In the genomic region with DNA sequence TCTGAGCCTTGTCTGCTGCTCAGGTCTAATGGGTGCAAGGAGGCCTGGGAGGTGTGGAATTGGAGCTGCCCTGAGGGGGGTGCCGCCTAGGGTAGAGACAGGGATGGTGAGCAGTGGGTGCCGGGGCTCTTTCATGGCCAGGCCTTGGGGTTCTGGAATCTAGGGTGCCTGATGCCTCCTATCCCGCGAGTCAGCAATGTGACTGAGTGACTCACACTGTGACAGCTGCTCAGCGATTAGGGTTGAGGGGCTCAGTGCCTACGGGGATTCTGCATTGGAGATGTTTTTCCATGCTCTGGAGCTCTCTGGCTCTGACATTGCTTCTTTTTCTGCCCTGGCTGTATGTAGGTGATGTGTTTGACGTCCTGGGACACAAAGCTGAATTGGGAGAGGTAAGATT, we compare ENCODE assay signal across 17 cellular contexts. TPM values are rescaled to one million over a fixed set of nuclear protein-coding genes. Genes with fewer than 3 reads are reported as not detected.
DNase-seq lines count a peak whose midpoint lies in the region; ATAC-seq, FAIRE-seq and TF ChIP-seq lines count a peak whose summit lies in the region.
"Had no signal": no experiment of that assay in that cellular context is flagged by ENCODE, and none has a peak within 500 bp of the region (broad histone marks: within the 10 kb centered on the region; RNA-seq: fewer than 3 reads in every experiment).

No MANE protein-coding gene starts in this region.

- peak overlapping the region in 10 of 11 experiments; percentile 30 to 69 (median 59); a peak in 17 of 22 replicates for H3K27ac ChIP-seq in BLaER1 treated with 17β-estradiol and CSF1 and Interleukin-3, amounts not matched to agents 10 nM and 100 nM
- H3K27ac ChIP-seq in KOPT-K1 (ENCODE audit: low read depth, low read length, poor library complexity, severe bottlenecking) = peak overlapping the region; percentile 24
- peak overlapping the region; percentile 61 for H3K27ac ChIP-seq in naive thymus-derived CD4-positive, alpha-beta T cell (ENCODE audit: low read depth, low read length)
- H3K27ac ChIP-seq in GM23248 = no peak overlapping the region
- H3K27ac ChIP-seq in HepG2 (ENCODE audit: extremely low read length, insufficient read depth, low read length) = no peak overlapping the region
- H3K27ac ChIP-seq: prostate gland, vagina, WERI-Rb-1 had no signal

- no TSS peak for BruUV-seq in HepG2 (replicated peaks; lab: Mats Ljungman, UMichigan)

- ATAC-seq in naive thymus-derived CD4-positive, alpha-beta T cell = no peak
- ATAC-seq in GM21619 (IDR thresholded peaks at IDR 0.05; ENCODE audit: unreplicated experiment) (no peak), HepG2 (no peak)
- no peak for ATAC-seq in stimulated activated memory B cell treated with anti-CD40 and anti-IgM and Interleukin-4, amounts not matched to agents 10 μg/mL and 1 μg/mL and 100 μg/mL, for 72 hours

- H3K9ac ChIP-seq in BLaER1 treated with 17β-estradiol and CSF1 and Interleukin-3, amounts not matched to agents 10 nM and 100 nM = peak overlapping the region in 10 of 11 experiments; percentile 24 to 66 (median 50); a peak in 15 of 22 replicates
- H3K9ac ChIP-seq in GM23248 = no peak overlapping the region
- H3K9ac ChIP-seq in HepG2 (ENCODE audit: insufficient read depth, low read depth, low read length) = no peak overlapping the region

- peaks cover 20 to 56% (median 44%) of the 10 kb centered on the region in 10 experiments for H3K4me1 ChIP-seq in BLaER1 treated with 17β-estradiol and CSF1 and Interleukin-3, amounts not matched to agents 10 nM and 100 nM
- H3K4me1 ChIP-seq in naive thymus-derived CD4-positive, alpha-beta T cell (ENCODE audit: control insufficient read depth in 2 of 2, insufficient read depth in 2 of 2, low read length in 2 of 2) = peaks cover 90 to 97% of the 10 kb centered on the region in 2 donors
- no peaks in the 10 kb centered on the region; the same call in 1 of the 2 replicates for H3K4me1 ChIP-seq in GM23248 (ENCODE audit: insufficient read depth)
- H3K4me1 ChIP-seq in HepG2 (ENCODE audit: insufficient read depth, low read length) = no peaks in the 10 kb centered on the region
- H3K4me1 ChIP-seq: BE2C, prostate gland, vagina had no signal

- POLR2A ChIA-PET in naive thymus-derived CD4-positive, alpha-beta T cell (lab: Charles Lee) = interaction anchor here (0.6 to 14.7 kb wide), 8 partner anchors 9 to 420 kb away, joined by 3 to 160 read pairs (median 4); partner anchors contain the start of genes ATP8B2 and GATAD2B
- POLR2A ChIA-PET in HepG2 (lab: Yijun Ruan, JAX) = no interaction called here

- peaks cover 21% of the 10 kb centered on the region; the same call in 1 of the 2 replicates for H3F3A ChIP-seq in GM23248 (ENCODE audit: insufficient read depth)

- peak overlapping the region; percentile 86 for H3K27ac Mint-ChIP-seq in activated naive CD4-positive, alpha-beta T cell treated with anti-CD3 and anti-CD28 coated beads, Interleukin-2, amount 10 ng/mL, durations not matched to agents 7 days and 5 days
- H3K27ac Mint-ChIP-seq in naive thymus-derived CD4-positive, alpha-beta T cell = peak overlapping the region; percentile 86 to 100 (median 96)
- H3K27ac Mint-ChIP-seq in stimulated activated memory B cell treated with anti-CD40 and anti-IgM and Interleukin-4, amounts not matched to agents 10 μg/mL and 1 μg/mL and 100 μg/mL, for 72 hours = no peak overlapping the region

- DNase-seq in activated naive CD4-positive, alpha-beta T cell treated with anti-CD3 and anti-CD28 coated beads, Interleukin-2, amount 10 ng/mL, durations not matched to agents 7 days and 5 days = no peak
- no peak for DNase-seq in naive thymus-derived CD4-positive, alpha-beta T cell
- no peak for DNase-seq in GM23248
- DNase-seq in HepG2 (ENCODE audit: low spot score) = no peak
- DNase-seq: BE2C; EL; NK-92 treated with Interleukin-12 subunit alpha and Interleukin-12 subunit beta, amount 100 ng/mL, for 24 hours; WERI-Rb-1 had no signal

- H4K20me1 ChIP-seq in BLaER1 treated with 17β-estradiol and CSF1 and Interleukin-3, amounts not matched to agents 10 nM and 100 nM = peaks cover 0 to 22% (median 0%) of the 10 kb centered on the region in 11 experiments; a peak in 5 of 22 replicates
- H4K20me1 ChIP-seq in GM23248 (ENCODE audit: insufficient read depth) (no peaks in the 10 kb centered on the region; the same call in 1 of the 2 replicates), HepG2 (ENCODE audit: insufficient read depth, low read length) (no peaks in the 10 kb centered on the region)

- peak overlapping the region; percentile 46 to 88 (median 71) for H3K4me2 ChIP-seq in BLaER1 treated with 17β-estradiol and CSF1 and Interleukin-3, amounts not matched to agents 10 nM and 100 nM
- H3K4me2 ChIP-seq in GM23248 (ENCODE audit: unreplicated experiment) (no peak overlapping the region), HepG2 (ENCODE audit: low read depth, low read length) (no peak overlapping the region)

- in situ Hi-C loops in GM23248 (cut with MboI) (no loop called here), HepG2 (cut with HindIII; ENCODE audit: extremely low pct_ligation_motif_present, low pct_unique_long_range_greater_than_20kb) (no loop called here)

- H3K27me3 Mint-ChIP-seq in activated naive CD4-positive, alpha-beta T cell treated with anti-CD3 and anti-CD28 coated beads, Interleukin-2, amount 10 ng/mL, durations not matched to agents 7 days and 5 days = no peaks in the 10 kb centered on the region
- no peaks in the 10 kb centered on the region for H3K27me3 Mint-ChIP-seq in naive thymus-derived CD4-positive, alpha-beta T cell
- no peaks in the 10 kb centered on the region for H3K27me3 Mint-ChIP-seq in stimulated activated memory B cell treated with anti-CD40 and anti-IgM and Interleukin-4, amounts not matched to agents 10 μg/mL and 1 μg/mL and 100 μg/mL, for 72 hours

- H3K79me2 ChIP-seq in GM23248 (ENCODE audit: insufficient read depth) = peaks cover 16% of the 10 kb centered on the region; the same call in 1 of the 2 replicates
- no peaks in the 10 kb centered on the region for H3K79me2 ChIP-seq in HepG2 (ENCODE audit: insufficient read depth, low read length)

- TF ChIP-seq EP300 in HepG2 (IDR thresholded peaks at IDR 0.05; ENCODE audit: low read depth in 2 of 2, low read length in 2 of 2) (no peak), HepG2 (CRISPR knock-in tag; IDR thresholded peaks at IDR 0.05; ENCODE audit: borderline replicate concordance) (no peak)

- H3K36me3 Mint-ChIP-seq in activated naive CD4-positive, alpha-beta T cell treated with anti-CD3 and anti-CD28 coated beads, Interleukin-2, amount 10 ng/mL, durations not matched to agents 7 days and 5 days = peaks cover 92% of the 10 kb centered on the region
- peaks cover 28 to 80% (median 66%) of the 10 kb centered on the region in 5 donors for H3K36me3 Mint-ChIP-seq in naive thymus-derived CD4-positive, alpha-beta T cell
- peaks cover 88% of the 10 kb centered on the region for H3K36me3 Mint-ChIP-seq in stimulated activated memory B cell treated with anti-CD40 and anti-IgM and Interleukin-4, amounts not matched to agents 10 μg/mL and 1 μg/mL and 100 μg/mL, for 72 hours

- WGBS in GM23248 (ENCODE audit: low coverage in 1 of 2, low lambda C conversion rate in 2 of 2, missing lambda C conversion rate in 2 of 2), 2 experiments = 82 to 89% methylated on average over 7 of the region's 7 CpGs
- WGBS in HepG2 (ENCODE audit: low lambda C conversion rate) = 100% methylated on average over 3 of the region's 7 CpGs

- H3K36me3 ChIP-seq in BLaER1 treated with 17β-estradiol and CSF1 and Interleukin-3, amounts not matched to agents 10 nM and 100 nM = peaks cover 83 to 100% (median 100%) of the 10 kb centered on the region in 11 experiments
- H3K36me3 ChIP-seq in KOPT-K1 (ENCODE audit: insufficient read depth, low read length) (peaks cover 98% of the 10 kb centered on the region), GM23248 (ENCODE audit: low read depth) (peaks cover 75% of the 10 kb centered on the region), HepG2 (replicated peaks in 1 of 2; ENCODE audit: control insufficient read depth in 1 of 2, insufficient read depth in 2 of 2, low read length in 2 of 2) (peaks cover 30 to 77% of the 10 kb centered on the region in 2 experiments)
- peaks cover 35 to 72% (median 39%) of the 10 kb centered on the region in 3 experiments for H3K36me3 ChIP-seq in naive thymus-derived CD4-positive, alpha-beta T cell (ENCODE audit: control insufficient read depth in 2 of 3, insufficient read depth in 3 of 3, low read length in 3 of 3)

- H3K9me3 Mint-ChIP-seq in activated naive CD4-positive, alpha-beta T cell treated with anti-CD3 and anti-CD28 coated beads, Interleukin-2, amount 10 ng/mL, durations not matched to agents 7 days and 5 days = no peaks in the 10 kb centered on the region
- H3K9me3 Mint-ChIP-seq in naive thymus-derived CD4-positive, alpha-beta T cell = no peaks in the 10 kb centered on the region
- no peaks in the 10 kb centered on the region for H3K9me3 Mint-ChIP-seq in stimulated activated memory B cell treated with anti-CD40 and anti-IgM and Interleukin-4, amounts not matched to agents 10 μg/mL and 1 μg/mL and 100 μg/mL, for 72 hours

- peak overlapping the region; percentile 71 for H3K4me3 Mint-ChIP-seq in activated naive CD4-positive, alpha-beta T cell treated with anti-CD3 and anti-CD28 coated beads, Interleukin-2, amount 10 ng/mL, durations not matched to agents 7 days and 5 days
- peak overlapping the region; percentile 83 to 98 (median 92) for H3K4me3 Mint-ChIP-seq in naive thymus-derived CD4-positive, alpha-beta T cell
- no peak overlapping the region for H3K4me3 Mint-ChIP-seq in stimulated activated memory B cell treated with anti-CD40 and anti-IgM and Interleukin-4, amounts not matched to agents 10 μg/mL and 1 μg/mL and 100 μg/mL, for 72 hours

- TF ChIP-seq CTCF in HepG2 (CRISPR knock-in tag; IDR thresholded peaks at IDR 0.05) = no peak

- FAIRE-seq in HepG2 (lab: Jason Lieb, UNC) = no peak
- FAIRE-seq: keratinocyte had no signal

- H2AFZ ChIP-seq in GM23248 (no peak overlapping the region), HepG2 (ENCODE audit: low read length) (no peak overlapping the region)

- intact Hi-C loops in naive thymus-derived CD4-positive, alpha-beta T cell (cut with micrococcal nuclease) = loop anchor here (2.0 kb wide), 3 partner anchors 13 to 595 kb away; partner anchors contain the start of genes HAX1 (in 1 of the 2) and PMVK (in 1 of the 2)
- intact Hi-C loops in HepG2 (cut with micrococcal nuclease; ENCODE audit: unreplicated experiment) = no loop called here

- H3K9me3 ChIP-seq in BLaER1 treated with 17β-estradiol and CSF1 and Interleukin-3, amounts not matched to agents 10 nM and 100 nM (replicated peaks in 1 of 11) = no peaks in the 10 kb centered on the region
- H3K9me3 ChIP-seq in KOPT-K1 (ENCODE audit: insufficient read depth, low read length, poor library complexity, severe bottlenecking) = no peaks in the 10 kb centered on the region
- no peaks in the 10 kb centered on the region for H3K9me3 ChIP-seq in naive thymus-derived CD4-positive, alpha-beta T cell (ENCODE audit: control insufficient read depth in 2 of 3, low read length in 3 of 3)
- H3K9me3 ChIP-seq in GM23248 (ENCODE audit: low read depth) = no peaks in the 10 kb centered on the region
- no peaks in the 10 kb centered on the region for H3K9me3 ChIP-seq in HepG2 (ENCODE audit: low read length)
- H3K9me3 ChIP-seq: BE2C, prostate gland, vagina had no signal

- H3K4me1 Mint-ChIP-seq in activated naive CD4-positive, alpha-beta T cell treated with anti-CD3 and anti-CD28 coated beads, Interleukin-2, amount 10 ng/mL, durations not matched to agents 7 days and 5 days = peaks cover 89% of the 10 kb centered on the region
- peaks cover 76 to 99% (median 88%) of the 10 kb centered on the region in 7 donors for H3K4me1 Mint-ChIP-seq in naive thymus-derived CD4-positive, alpha-beta T cell
- peaks cover 19% of the 10 kb centered on the region for H3K4me1 Mint-ChIP-seq in stimulated activated memory B cell treated with anti-CD40 and anti-IgM and Interleukin-4, amounts not matched to agents 10 μg/mL and 1 μg/mL and 100 μg/mL, for 72 hours

- H3K27me3 ChIP-seq in BLaER1 treated with 17β-estradiol and CSF1 and Interleukin-3, amounts not matched to agents 10 nM and 100 nM = no peaks in the 10 kb centered on the region
- H3K27me3 ChIP-seq in naive thymus-derived CD4-positive, alpha-beta T cell (ENCODE audit: control insufficient read depth in 2 of 2, insufficient read depth in 2 of 2, low read length in 2 of 2) = no peaks in the 10 kb centered on the region
- H3K27me3 ChIP-seq in GM23248 (replicated peaks; ENCODE audit: insufficient read depth) = no peaks in the 10 kb centered on the region
- H3K27me3 ChIP-seq in HepG2 (ENCODE audit: control insufficient read depth in 1 of 2, insufficient read depth in 2 of 2, low read length in 2 of 2) = no peaks in the 10 kb centered on the region
- H3K27me3 ChIP-seq: BE2C, vagina had no signal

- no peak for TF ChIP-seq POLR2A in HepG2 (IDR thresholded peaks at IDR 0.05; ENCODE audit: insufficient read depth in 1 of 2, low read depth in 2 of 2, low read length in 2 of 2)

- no peak overlapping the region for H3K4me3 ChIP-seq in BLaER1 treated with 17β-estradiol and CSF1 and Interleukin-3, amounts not matched to agents 10 nM and 100 nM
- H3K4me3 ChIP-seq in naive thymus-derived CD4-positive, alpha-beta T cell (ENCODE audit: low read length) = peak overlapping the region; percentile 83
- H3K4me3 ChIP-seq in GM23248 (no peak overlapping the region), HepG2 (replicated peaks in 1 of 3; ENCODE audit: insufficient read depth in 1 of 3, low read depth in 2 of 3, low read length in 3 of 3) (no peak overlapping the region)
- H3K4me3 ChIP-seq: prostate gland, vagina had no signal

- TF ChIP-seq RAD21 in HepG2 (CRISPR knock-in tag; IDR thresholded peaks at IDR 0.05) = no peak

- no peaks in the 10 kb centered on the region for H3K9me2 ChIP-seq in GM23248 (ENCODE audit: insufficient read depth)

- CTCF ChIA-PET in activated naive CD4-positive, alpha-beta T cell treated with anti-CD3 and anti-CD28 coated beads, Interleukin-2, amount 10 ng/mL, durations not matched to agents 7 days and 5 days (lab: Charles Lee) = interaction anchor here (0.8 to 2.6 kb wide), 3 partner anchors 12 to 17 kb away, joined by 3 to 11 read pairs (median 3); partner anchors contain the start of gene ATP8B2
- CTCF ChIA-PET in naive thymus-derived CD4-positive, alpha-beta T cell (lab: Charles Lee) = interaction anchor here (0.7 to 8.8 kb wide), 5 partner anchors 10 to 906 kb away, joined by 3 to 129 read pairs (median 4); partner anchors contain the start of genes ATP8B2 and HAX1
- CTCF ChIA-PET in HepG2 (lab: Yijun Ruan, JAX; ENCODE audit: low intra/inter-chr PET ratio, low total read pairs) = no interaction called here

RNA-seq across cellular contexts. Expression of gene ATP8B2, which starts 16.8 kb away (rescaled TPM):
- total RNA-seq in naive thymus-derived CD4-positive, alpha-beta T cell = 100 to 1,000 TPM; 105 to 130 (median 117) TPM
- 10 to 100 TPM; 49.2 to 89.4 TPM for polyA plus RNA-seq in naive thymus-derived CD4-positive, alpha-beta T cell
- total RNA-seq in GM23248 (2014; rRNA removed; shearing (Covaris generic)) = 200 and 203 TPM in 2 replicates
- polyA plus RNA-seq in GM23248 (2016; fragmentation: Nextera tagmentation; extraction: Ambion mirVana) (17.6 and 20.1 TPM in 2 replicates), HepG2 (2011; rRNA removed) (20.4 and 23.9 TPM in 2 replicates)
- total RNA-seq in HepG2 (2016; rRNA removed; fragmentation: Illumina TruSeq; extraction: Trizol) = 31.3 and 39.3 TPM in 2 replicates
- total RNA-seq in HepG2 (2016; cell fraction: cytosol; rRNA removed; fragmentation: Illumina TruSeq; extraction: Trizol; ENCODE audit: low read depth) = 9.3 and 9.4 TPM in 2 replicates
- 28.1 and 34.6 TPM in 2 replicates for total RNA-seq in HepG2 (2016; cell fraction: insoluble cytoplasmic fraction; rRNA removed; fragmentation: Illumina TruSeq; extraction: Trizol)
- total RNA-seq in HepG2 (2016; cell fraction: membrane; rRNA removed; fragmentation: Illumina TruSeq; extraction: Trizol) = 28.0 and 30.5 TPM in 2 replicates
- total RNA-seq in HepG2 (2016; cell fraction: nucleus; rRNA removed; fragmentation: Illumina TruSeq; extraction: Trizol) = 23.7 and 30.6 TPM in 2 replicates
- 17.7 and 29.9 TPM in 2 replicates for polyA plus RNA-seq in HepG2 (2011; cell fraction: cytosol; rRNA removed)
- polyA plus RNA-seq in HepG2 (2011; cell fraction: nucleus; rRNA removed) = 67.2 and 84.5 TPM in 2 replicates
- 11.1 and 14.4 TPM in 2 replicates for polyA plus RNA-seq in HepG2 (2012)
- polyA plus RNA-seq in HepG2 (2016; cell fraction: cytosol; fragmentation: Illumina TruSeq; extraction: Trizol; ENCODE audit: low read depth) = 4.4 and 4.7 TPM in 2 replicates
- 15.2 and 18.9 TPM in 2 replicates for polyA plus RNA-seq in HepG2 (2016; cell fraction: insoluble cytoplasmic fraction; fragmentation: Illumina TruSeq; extraction: Trizol; ENCODE audit: low read depth)
- polyA plus RNA-seq in HepG2 (2016; cell fraction: membrane; fragmentation: Illumina TruSeq; extraction: Trizol; ENCODE audit: low read depth) = 15.5 and 17.2 TPM in 2 replicates
- polyA plus RNA-seq in HepG2 (2016; cell fraction: nucleus; fragmentation: Illumina TruSeq; extraction: Trizol; ENCODE audit: insufficient read depth, low read depth) = 31.3 and 36.4 TPM in 2 replicates
- 1.0 and 52.3 TPM in 2 replicates for polyA minus RNA-seq in HepG2 (2011; rRNA and poly(A)+ RNA removed; ENCODE audit: low replicate concordance)
- 13.5 and 15.3 TPM in 2 replicates for polyA minus RNA-seq in HepG2 (2011; cell fraction: cytosol; rRNA and poly(A)+ RNA removed)
- polyA minus RNA-seq in HepG2 (2011; cell fraction: nucleus; rRNA and poly(A)+ RNA removed) = 22.4 and 25.2 TPM in 2 replicates

RNA-seq across cellular contexts. Expression of gene AQP10, which starts 21.2 kb away (rescaled TPM):
- total RNA-seq in naive thymus-derived CD4-positive, alpha-beta T cell = under 1 TPM in 1 of 5 experiments, not detected in 4; 0.59 TPM
- polyA plus RNA-seq in naive thymus-derived CD4-positive, alpha-beta T cell = not detected
- total RNA-seq in GM23248 (2014; rRNA removed; shearing (Covaris generic)) = not detected in 2 replicates
- not detected in 2 replicates for polyA plus RNA-seq in GM23248 (2016; fragmentation: Nextera tagmentation; extraction: Ambion mirVana)
- total RNA-seq in HepG2 (2016; rRNA removed; fragmentation: Illumina TruSeq; extraction: Trizol) = not detected in 2 replicates
- total RNA-seq in HepG2 (2016; cell fraction: cytosol; rRNA removed; fragmentation: Illumina TruSeq; extraction: Trizol; ENCODE audit: low read depth) = not detected in 2 replicates
- total RNA-seq in HepG2 (2016; cell fraction: insoluble cytoplasmic fraction; rRNA removed; fragmentation: Illumina TruSeq; extraction: Trizol) = not detected in 2 replicates
- not detected in 2 replicates for total RNA-seq in HepG2 (2016; cell fraction: membrane; rRNA removed; fragmentation: Illumina TruSeq; extraction: Trizol)
- not detected in 2 replicates for total RNA-seq in HepG2 (2016; cell fraction: nucleus; rRNA removed; fragmentation: Illumina TruSeq; extraction: Trizol)
- polyA plus RNA-seq in HepG2 (2011; rRNA removed) = 0.30 and 0.38 TPM in 2 replicates
- 0.16 and 0.28 TPM in 2 replicates for polyA plus RNA-seq in HepG2 (2011; cell fraction: cytosol; rRNA removed)
- polyA plus RNA-seq in HepG2 (2011; cell fraction: nucleus; rRNA removed) = 0.73 and 0.74 TPM in 2 replicates
- polyA plus RNA-seq in HepG2 (2012) = 0.13 and 0.15 TPM in 2 replicates
- polyA plus RNA-seq in HepG2 (2016; cell fraction: cytosol; fragmentation: Illumina TruSeq; extraction: Trizol; ENCODE audit: low read depth) = not detected in 2 replicates
- polyA plus RNA-seq in HepG2 (2016; cell fraction: insoluble cytoplasmic fraction; fragmentation: Illumina TruSeq; extraction: Trizol; ENCODE audit: low read depth) = not detected in 2 replicates
- not detected in 2 replicates for polyA plus RNA-seq in HepG2 (2016; cell fraction: membrane; fragmentation: Illumina TruSeq; extraction: Trizol; ENCODE audit: low read depth)
- polyA plus RNA-seq in HepG2 (2016; cell fraction: nucleus; fragmentation: Illumina TruSeq; extraction: Trizol; ENCODE audit: insufficient read depth, low read depth) = not detected in 2 replicates
- 0.30 TPM in 1 of 2 replicates, not detected in the other for polyA minus RNA-seq in HepG2 (2011; rRNA and poly(A)+ RNA removed; ENCODE audit: low replicate concordance)
- not detected in 2 replicates for polyA minus RNA-seq in HepG2 (2011; cell fraction: cytosol; rRNA and poly(A)+ RNA removed)
- polyA minus RNA-seq in HepG2 (2011; cell fraction: nucleus; rRNA and poly(A)+ RNA removed) = 0.26 TPM in 1 of 2 replicates, not detected in the other
- total RNA-seq: HT1080, SK-MEL-5, vagina had no signal

Comparison
In these comparisons a context has a peak if more than half of its experiments do, and no peak if none do; other contexts are left out.
1. H3K27ac ChIP-seq: peak in BLaER1 treated with 17β-estradiol and CSF1 and Interleukin-3, amounts not matched to agents 10 nM and 100 nM (10 of 11), KOPT-K1 (single experiment) and naive thymus-derived CD4-positive, alpha-beta T cell (single experiment); none in GM23248 (single experiment) and HepG2 (single experiment).
2. H3K4me2 ChIP-seq: peak in BLaER1 treated with 17β-estradiol and CSF1 and Interleukin-3, amounts not matched to agents 10 nM and 100 nM (11 of 11); none in GM23248 (single experiment) and HepG2 (single experiment).
3. H3K9ac ChIP-seq: peak in BLaER1 treated with 17β-estradiol and CSF1 and Interleukin-3, amounts not matched to agents 10 nM and 100 nM (10 of 11); none in GM23248 (single experiment) and HepG2 (single experiment).